Comparison of ENCODE assay signal across 9 cellular contexts in the genomic region with DNA sequence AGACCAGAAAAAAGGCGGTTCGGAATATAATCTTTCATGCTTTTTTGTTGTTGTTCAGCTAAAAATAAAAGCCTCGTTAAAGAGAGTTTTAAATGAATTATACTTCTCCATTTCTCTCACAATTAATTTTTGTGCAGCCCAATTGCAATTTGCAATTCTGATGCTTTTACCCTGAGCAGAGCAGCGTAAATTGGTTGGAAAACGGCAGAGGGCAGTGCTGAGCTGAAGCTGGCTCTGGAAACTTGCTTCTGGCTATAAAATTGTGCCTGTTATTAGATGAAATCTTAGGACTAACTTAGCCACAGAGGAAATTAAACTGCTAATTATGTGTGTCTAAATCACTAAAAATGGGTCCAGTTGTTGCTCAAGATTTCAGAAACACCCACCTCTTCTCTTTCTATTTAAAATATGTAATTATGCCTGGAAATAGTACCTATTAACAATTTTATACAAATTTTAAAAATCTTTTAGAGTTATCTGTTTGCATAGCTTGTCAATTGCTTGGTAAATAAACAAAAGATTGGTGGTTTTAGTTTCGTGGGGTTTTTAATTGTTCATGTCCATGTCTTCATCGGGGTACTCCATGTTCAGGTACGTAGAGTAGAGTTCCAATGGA.
A peak's percentile ranks its signal among the peaks of the same experiment; 100 is the strongest.
DNase-seq lines count a peak whose midpoint lies in the region; TF ChIP-seq lines count a peak whose summit lies in the region.
"Had no signal": no experiment of that assay in that cellular context is flagged by ENCODE, and none has a peak within 500 bp of the region (broad histone marks: within the 10 kb centered on the region; RNA-seq: fewer than 3 reads in every experiment).

No MANE protein-coding gene starts in this region.

- TF ChIP-seq EP300 in Ishikawa (IDR thresholded peaks at IDR 0.05; ENCODE audit: borderline replicate concordance), result no peak

- H3K9me3 Mint-ChIP-seq in type B pancreatic cell, result no peaks in the 10 kb centered on the region
- no peaks in the 10 kb centered on the region for H3K9me3 Mint-ChIP-seq in CD8-positive, alpha-beta memory T cell

- H3K4me1 Mint-ChIP-seq in type B pancreatic cell (ENCODE audit: unreplicated experiment), result peaks cover 6% of the 10 kb centered on the region
- H3K4me1 Mint-ChIP-seq in CD8-positive, alpha-beta memory T cell, result no peaks in the 10 kb centered on the region
- H3K4me1 Mint-ChIP-seq: T-cell had no signal

- no peaks in the 10 kb centered on the region for H3K27me3 ChIP-seq in DOHH2 (ENCODE audit: control insufficient read depth, low read length)
- H3K27me3 ChIP-seq in CD8-positive, alpha-beta memory T cell (ENCODE audit: insufficient read depth, low read length, poor library complexity, severe bottlenecking), result no peaks in the 10 kb centered on the region
- no peaks in the 10 kb centered on the region for H3K27me3 ChIP-seq in effector memory CD4-positive, alpha-beta T cell (replicated peaks; ENCODE audit: control insufficient read depth, insufficient read depth, low read length, poor library complexity, severe bottlenecking)

- no peaks in the 10 kb centered on the region for H3K4me1 ChIP-seq in DOHH2 (ENCODE audit: control insufficient read depth, low read length)
- no peaks in the 10 kb centered on the region for H3K4me1 ChIP-seq in CD8-positive, alpha-beta memory T cell (ENCODE audit: insufficient read depth, low read length)
- H3K4me1 ChIP-seq in effector memory CD4-positive, alpha-beta T cell (ENCODE audit: control insufficient read depth, insufficient read depth, low read length, poor library complexity, severe bottlenecking), result no peaks in the 10 kb centered on the region

- no peak for TF ChIP-seq POLR2A in lower leg skin (IDR thresholded peaks at IDR 0.05)

- CTCF ChIA-PET in CD8-positive, alpha-beta memory T cell (lab: Charles Lee), result no interaction called here

- no peaks in the 10 kb centered on the region for H3K9me3 ChIP-seq in DOHH2 (ENCODE audit: control insufficient read depth, insufficient read depth, low read length)
- H3K9me3 ChIP-seq in CD8-positive, alpha-beta memory T cell (ENCODE audit: low read length), result no peaks in the 10 kb centered on the region
- H3K9me3 ChIP-seq in effector memory CD4-positive, alpha-beta T cell (ENCODE audit: control insufficient read depth, low read length), result no peaks in the 10 kb centered on the region

- no peaks in the 10 kb centered on the region for H3K9me2 ChIP-seq in DOHH2 (replicated peaks; ENCODE audit: control insufficient read depth, low read length)

- TF ChIP-seq RAD21 in Ishikawa (IDR thresholded peaks at IDR 0.05; ENCODE audit: low read depth), result peak; percentile 65

- intact Hi-C loops in lower leg skin (cut with DNase I; ENCODE audit: low total_unique reads), result no loop called here

- TF ChIP-seq CTCF in DOHH2 (IDR thresholded peaks at IDR 0.05; ENCODE audit: low read depth, low read length, poor library complexity, severe bottlenecking) (peak; percentile 75), lower leg skin (IDR thresholded peaks at IDR 0.05) (no peak), type B pancreatic cell (conservative IDR thresholded peaks at IDR 0.05) (peak; percentile 94)

- H3K36me3 ChIP-seq in DOHH2 (ENCODE audit: control insufficient read depth, low read length), result no peaks in the 10 kb centered on the region
- no peaks in the 10 kb centered on the region for H3K36me3 ChIP-seq in CD8-positive, alpha-beta memory T cell (ENCODE audit: insufficient read depth, low read length)
- H3K36me3 ChIP-seq in effector memory CD4-positive, alpha-beta T cell (ENCODE audit: control insufficient read depth, insufficient read depth, low read length), result no peaks in the 10 kb centered on the region

- H3K36me3 Mint-ChIP-seq in type B pancreatic cell, result no peaks in the 10 kb centered on the region
- H3K36me3 Mint-ChIP-seq in CD8-positive, alpha-beta memory T cell, result no peaks in the 10 kb centered on the region
- H3K36me3 Mint-ChIP-seq: T-cell had no signal

- 47 to 49% methylated on average over 8 of the region's 8 CpGs for WGBS in lower leg skin, 2 donors

- H3K27ac ChIP-seq in DOHH2 (ENCODE audit: low read depth, low read length), result no peak overlapping the region
- no peak overlapping the region for H3K27ac ChIP-seq in CD8-positive, alpha-beta memory T cell (ENCODE audit: low read depth, low read length)
- no peak overlapping the region for H3K27ac ChIP-seq in effector memory CD4-positive, alpha-beta T cell (ENCODE audit: insufficient read depth, low read length, poor library complexity, severe bottlenecking)

- no peak overlapping the region for H3K4me3 ChIP-seq in DOHH2 (ENCODE audit: low read length)
- H3K4me3 ChIP-seq in lower leg skin (ENCODE audit: low read depth, poor library complexity, severe bottlenecking), result no peak overlapping the region
- no peak overlapping the region for H3K4me3 ChIP-seq in CD8-positive, alpha-beta memory T cell (ENCODE audit: low read length)
- H3K4me3 ChIP-seq in effector memory CD4-positive, alpha-beta T cell (ENCODE audit: insufficient read depth, low read depth, low read length, poor library complexity, severe bottlenecking), result no peak overlapping the region

- peak; percentile 18 for DNase-seq in RPMI8226
- DNase-seq in dermis blood vessel endothelial cell, result peak; percentile 69
- peak; percentile 36 to 87 for DNase-seq in lower leg skin (ENCODE audit: low spot score in 2 of 2)
- peak; percentile 73 for DNase-seq in type B pancreatic cell (ENCODE audit: extremely low spot score, unreplicated experiment)
- DNase-seq in CD8-positive, alpha-beta memory T cell, result no peak
- DNase-seq in effector memory CD4-positive, alpha-beta T cell, result no peak

- no peaks in the 10 kb centered on the region for H3K79me2 ChIP-seq in DOHH2 (ENCODE audit: control insufficient read depth, low read length)

- no peaks in the 10 kb centered on the region for H4K20me1 ChIP-seq in DOHH2 (ENCODE audit: control insufficient read depth, insufficient read depth, low read depth, low read length)

- peaks cover 26% of the 10 kb centered on the region for H3K27me3 Mint-ChIP-seq in type B pancreatic cell
- peaks cover 0 to 3% of the 10 kb centered on the region in 2 donors for H3K27me3 Mint-ChIP-seq in CD8-positive, alpha-beta memory T cell
- H3K27me3 Mint-ChIP-seq: T-cell had no signal

- no peak overlapping the region for H3K4me3 Mint-ChIP-seq in type B pancreatic cell
- no peak overlapping the region for H3K4me3 Mint-ChIP-seq in CD8-positive, alpha-beta memory T cell
- H3K4me3 Mint-ChIP-seq: T-cell had no signal

- H3K4me2 ChIP-seq in DOHH2 (ENCODE audit: low read length), result no peak overlapping the region

- H3F3A ChIP-seq in DOHH2 (ENCODE audit: control insufficient read depth, insufficient read depth), result no peaks in the 10 kb centered on the region

- POLR2A ChIA-PET in CD8-positive, alpha-beta memory T cell (lab: Charles Lee), result no interaction called here

- H3K27ac Mint-ChIP-seq in type B pancreatic cell, result no peak overlapping the region
- H3K27ac Mint-ChIP-seq in CD8-positive, alpha-beta memory T cell, result no peak overlapping the region
- H3K27ac Mint-ChIP-seq: T-cell had no signal

TF ChIP-seq in Ishikawa, 13 proteins besides CTCF, POLR2A, EP300 and RAD21:
- TF ChIP-seq FOXM1 (IDR thresholded peaks at IDR 0.05; ENCODE audit: borderline replicate concordance, low read depth) (no peak), CEBPB (IDR thresholded peaks at IDR 0.05) (no peak), EGR1 (IDR thresholded peaks at IDR 0.05) (no peak), NFIC (IDR thresholded peaks at IDR 0.05) (no peak), YY1 (IDR thresholded peaks at IDR 0.05; ENCODE audit: low read depth) (no peak), TEAD4 (IDR thresholded peaks at IDR 0.05) (no peak), TAF1 (IDR thresholded peaks at IDR 0.05; ENCODE audit: low read depth) (no peak), TCF12 (IDR thresholded peaks at IDR 0.05; ENCODE audit: low read depth) (no peak), CREB1 (IDR thresholded peaks at IDR 0.05; ENCODE audit: low read depth) (no peak)
- TF ChIP-seq, protein P1, sequence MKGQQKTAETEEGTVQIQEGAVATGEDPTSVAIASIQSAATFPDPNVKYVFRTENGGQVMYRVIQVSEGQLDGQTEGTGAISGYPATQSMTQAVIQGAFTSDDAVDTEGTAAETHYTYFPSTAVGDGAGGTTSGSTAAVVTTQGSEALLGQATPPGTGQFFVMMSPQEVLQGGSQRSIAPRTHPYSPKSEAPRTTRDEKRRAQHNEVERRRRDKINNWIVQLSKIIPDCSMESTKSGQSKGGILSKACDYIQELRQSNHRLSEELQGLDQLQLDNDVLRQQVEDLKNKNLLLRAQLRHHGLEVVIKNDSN (IDR thresholded peaks at IDR 0.05), result no peak
- TF ChIP-seq, protein P2, sequence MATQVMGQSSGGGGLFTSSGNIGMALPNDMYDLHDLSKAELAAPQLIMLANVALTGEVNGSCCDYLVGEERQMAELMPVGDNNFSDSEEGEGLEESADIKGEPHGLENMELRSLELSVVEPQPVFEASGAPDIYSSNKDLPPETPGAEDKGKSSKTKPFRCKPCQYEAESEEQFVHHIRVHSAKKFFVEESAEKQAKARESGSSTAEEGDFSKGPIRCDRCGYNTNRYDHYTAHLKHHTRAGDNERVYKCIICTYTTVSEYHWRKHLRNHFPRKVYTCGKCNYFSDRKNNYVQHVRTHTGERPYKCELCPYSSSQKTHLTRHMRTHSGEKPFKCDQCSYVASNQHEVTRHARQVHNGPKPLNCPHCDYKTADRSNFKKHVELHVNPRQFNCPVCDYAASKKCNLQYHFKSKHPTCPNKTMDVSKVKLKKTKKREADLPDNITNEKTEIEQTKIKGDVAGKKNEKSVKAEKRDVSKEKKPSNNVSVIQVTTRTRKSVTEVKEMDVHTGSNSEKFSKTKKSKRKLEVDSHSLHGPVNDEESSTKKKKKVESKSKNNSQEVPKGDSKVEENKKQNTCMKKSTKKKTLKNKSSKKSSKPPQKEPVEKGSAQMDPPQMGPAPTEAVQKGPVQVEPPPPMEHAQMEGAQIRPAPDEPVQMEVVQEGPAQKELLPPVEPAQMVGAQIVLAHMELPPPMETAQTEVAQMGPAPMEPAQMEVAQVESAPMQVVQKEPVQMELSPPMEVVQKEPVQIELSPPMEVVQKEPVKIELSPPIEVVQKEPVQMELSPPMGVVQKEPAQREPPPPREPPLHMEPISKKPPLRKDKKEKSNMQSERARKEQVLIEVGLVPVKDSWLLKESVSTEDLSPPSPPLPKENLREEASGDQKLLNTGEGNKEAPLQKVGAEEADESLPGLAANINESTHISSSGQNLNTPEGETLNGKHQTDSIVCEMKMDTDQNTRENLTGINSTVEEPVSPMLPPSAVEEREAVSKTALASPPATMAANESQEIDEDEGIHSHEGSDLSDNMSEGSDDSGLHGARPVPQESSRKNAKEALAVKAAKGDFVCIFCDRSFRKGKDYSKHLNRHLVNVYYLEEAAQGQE (IDR thresholded peaks at IDR 0.05; ENCODE audit: low read depth), result no peak
- TF ChIP-seq, protein P3, sequence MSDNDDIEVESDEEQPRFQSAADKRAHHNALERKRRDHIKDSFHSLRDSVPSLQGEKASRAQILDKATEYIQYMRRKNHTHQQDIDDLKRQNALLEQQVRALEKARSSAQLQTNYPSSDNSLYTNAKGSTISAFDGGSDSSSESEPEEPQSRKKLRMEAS (IDR thresholded peaks at IDR 0.05), result no peak
TF ChIP-seq in Ishikawa: peak in this region for 0.

Comparison
In these comparisons a context has a peak if more than half of its experiments do, and no peak if none do; other contexts are left out.
1. CTCF ChIP-seq: peak in DOHH2 (single experiment) and type B pancreatic cell (single experiment); none in lower leg skin (0 of 3).
2. DNase-seq: peak in RPMI8226 (single experiment), dermis blood vessel endothelial cell (single experiment), lower leg skin (2 of 2) and type B pancreatic cell (single experiment); none in CD8-positive, alpha-beta memory T cell (0 of 5) and effector memory CD4-positive, alpha-beta T cell (0 of 3).